ENCODE assay signal across 38 cellular contexts in the genomic region with DNA sequence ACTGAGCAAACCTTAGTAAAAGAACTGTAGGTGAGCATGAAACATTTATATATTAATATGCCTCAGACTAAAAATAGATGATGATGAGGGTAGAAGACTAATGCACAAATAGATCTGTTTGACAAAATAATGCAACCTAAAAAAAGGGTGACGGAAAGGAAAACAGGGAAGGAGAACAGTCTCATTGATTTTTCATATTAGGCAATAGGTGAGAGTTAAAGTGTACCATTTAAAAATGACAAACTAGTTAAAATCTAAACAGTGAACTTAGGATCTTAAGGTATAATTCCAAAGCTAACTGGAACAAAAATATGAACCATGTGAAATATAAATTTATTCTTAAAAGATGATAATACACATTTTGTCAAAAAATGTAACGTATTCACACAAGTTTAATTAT.
"Had no signal": no experiment of that assay in that cellular context is flagged by ENCODE, and none has a peak within 500 bp of the region (broad histone marks: within the 10 kb centered on the region; RNA-seq: fewer than 3 reads in every experiment).

No MANE protein-coding gene starts in this region.

- ATAC-seq: activated CD8-positive, alpha-beta T cell treated with anti-CD3 and anti-CD28 coated beads for 36 hours; activated naive CD8-positive, alpha-beta T cell treated with anti-CD3 and anti-CD28 coated beads, Interleukin-2, amount 50 U/mL, for 24 hours; activated T-cell treated with anti-CD3 and anti-CD28 coated beads, Interleukin-2, amount 50 U/mL, for 4 hours; activated T-cell treated with anti-CD3 and anti-CD28 coated beads, Interleukin-2, amount 50 U/mL, for 72 hours; activated T-helper 17 cell treated with anti-CD3 and anti-CD28 coated beads, Interleukin-2, amount 50 U/mL, for 72 hours had no signal

- H3K27me3 Mint-ChIP-seq: activated B cell treated with CpG ODN at 0.5 μM for 24 hours; activated CD4-positive, alpha-beta memory T cell treated with anti-CD3 and anti-CD28 coated beads for 36 hours; activated CD4-positive, alpha-beta T cell treated with anti-CD3 and anti-CD28 coated beads, Interleukin-2, amount 10 ng/mL, durations not matched to agents 24 days and 14 days; activated CD8-positive, alpha-beta T cell treated with anti-CD3 and anti-CD28 coated beads for 36 hours; activated naive CD8-positive, alpha-beta T cell; activated naive CD8-positive, alpha-beta T cell treated with anti-CD3 and anti-CD28 coated beads, Interleukin-2, amount 10 ng/mL, durations not matched to agents 7 days and 5 days; activated naive CD8-positive, alpha-beta T cell treated with anti-CD3 and anti-CD28 coated beads, Interleukin-2, amount 50 U/mL, for 24 hours; activated T-helper 17 cell treated with anti-CD3 and anti-CD28 coated beads, Interleukin-2, amount 50 U/mL, for 72 hours; brain; central memory CD8-positive, alpha-beta T cell had no signal

- H3K4me3 ChIP-seq: ascending aorta, cardiac muscle cell had no signal

- DNase-seq: activated B cell treated with CpG ODN at 0.5 μM for 24 hours; activated CD4-positive, alpha-beta memory T cell treated with anti-CD3 and anti-CD28 coated beads for 36 hours; activated CD4-positive, alpha-beta T cell treated with anti-CD3 and anti-CD28 coated beads for 4 hours; activated CD4-positive, alpha-beta T cell treated with anti-CD3 and anti-CD28 coated beads, Interleukin-2, amount 10 ng/mL, durations not matched to agents 24 days and 14 days; activated CD4-positive, alpha-beta T cell treated with anti-CD3 and anti-CD28 coated beads, Interleukin-2, amount 50 U/mL, for 1 hour; activated CD4-positive, alpha-beta T cell treated with anti-CD3 and anti-CD28 coated beads, Interleukin-2, amount 50 U/mL, for 4 hours; activated CD4-positive, CD25-positive, alpha-beta regulatory T cell treated with anti-CD3 and anti-CD28 coated beads, Interleukin-2, amount 50 U/mL, for 72 hours; activated CD8-positive, alpha-beta memory T cell treated with anti-CD3 and anti-CD28 coated beads, Interleukin-2, amount 50 U/mL, for 4 hours; activated CD8-positive, alpha-beta T cell treated with anti-CD3 and anti-CD28 coated beads for 36 hours; activated effector memory CD4-positive, alpha-beta T cell treated with anti-CD3 and anti-CD28 coated beads, Interleukin-2, amount 50 U/mL, for 16 hours; activated gamma-delta T cell treated with Interleukin-2 at 50 U/mL for 16 hours; activated naive CD4-positive, alpha-beta T cell; activated naive CD4-positive, alpha-beta T cell treated with anti-CD3 and anti-CD28 coated beads for 36 hours; activated naive CD4-positive, alpha-beta T cell treated with anti-CD3 and anti-CD28 coated beads, Interleukin-2, amount 50 U/mL, for 16 hours; activated naive CD8-positive, alpha-beta T cell treated with anti-CD3 and anti-CD28 coated beads, Interleukin-2, amount 10 ng/mL, durations not matched to agents 7 days and 5 days; activated naive CD8-positive, alpha-beta T cell treated with anti-CD3 and anti-CD28 coated beads, Interleukin-2, amount 50 U/mL, for 24 hours; activated T-cell treated with anti-CD3 and anti-CD28 coated beads for 4 hours; activated T-cell treated with anti-CD3 and anti-CD28 coated beads, Interleukin-2, amount 50 U/mL, for 1 hour; activated T-cell treated with anti-CD3 and anti-CD28 coated beads, Interleukin-2, amount 50 U/mL, for 4 hours; activated T-cell treated with anti-CD3 and anti-CD28 coated beads, Interleukin-2, amount 50 U/mL, for 72 hours; amygdala; anterior cingulate cortex; caudate nucleus; cerebellar nuclear complex; T-helper 2 cell; T-helper 9 cell had no signal

- H3K9me3 ChIP-seq: ascending aorta had no signal

- H3K27ac Mint-ChIP-seq: activated B cell treated with CpG ODN at 0.5 μM for 24 hours; activated CD4-positive, alpha-beta memory T cell treated with anti-CD3 and anti-CD28 coated beads for 36 hours; activated CD4-positive, alpha-beta T cell treated with anti-CD3 and anti-CD28 coated beads, Interleukin-2, amount 10 ng/mL, durations not matched to agents 24 days and 14 days; activated CD8-positive, alpha-beta T cell treated with anti-CD3 and anti-CD28 coated beads for 36 hours; activated naive CD4-positive, alpha-beta T cell treated with anti-CD3 and anti-CD28 coated beads for 36 hours; activated naive CD8-positive, alpha-beta T cell; activated naive CD8-positive, alpha-beta T cell treated with anti-CD3 and anti-CD28 coated beads, Interleukin-2, amount 10 ng/mL, durations not matched to agents 7 days and 5 days; activated naive CD8-positive, alpha-beta T cell treated with anti-CD3 and anti-CD28 coated beads, Interleukin-2, amount 50 U/mL, for 24 hours; activated T-cell treated with anti-CD3 and anti-CD28 coated beads, Interleukin-2, amount 50 U/mL, for 72 hours; activated T-helper 1 cell treated with anti-CD3 and anti-CD28 coated beads, Interleukin-12 subunit alpha, Interleukin-12 subunit beta, Interleukin-2, Interleukin-4 antibody, amounts not matched to agents 30 ng/mL and 10 ng/mL and 1 ng/mL, durations not matched to agents 14 hours and 24 hours and 36 hours; activated T-helper 17 cell treated with anti-CD3 and anti-CD28 coated beads, Interleukin-2, amount 50 U/mL, for 72 hours; brain; T-helper 1 cell treated with Interleukin-12 subunit alpha and Interleukin-12 subunit beta and Interleukin-4 antibody, amounts not matched to agents 30 μg/mL and 1 μg/mL, for 36 hours; T-helper 2 cell treated with Interferon-gamma antibody and Interleukin-4, amounts not matched to agents 5 μg/mL and 100 μg/mL, for 36 hours had no signal

- H3K27me3 ChIP-seq: ascending aorta, cardiac muscle cell had no signal

- H3K9me3 Mint-ChIP-seq: activated B cell treated with CpG ODN at 0.5 μM for 24 hours; activated CD4-positive, alpha-beta T cell treated with anti-CD3 and anti-CD28 coated beads, Interleukin-2, amount 10 ng/mL, durations not matched to agents 24 days and 14 days; activated CD8-positive, alpha-beta T cell treated with anti-CD3 and anti-CD28 coated beads for 36 hours; activated naive CD8-positive, alpha-beta T cell treated with anti-CD3 and anti-CD28 coated beads, Interleukin-2, amount 10 ng/mL, durations not matched to agents 7 days and 5 days; activated naive CD8-positive, alpha-beta T cell treated with anti-CD3 and anti-CD28 coated beads, Interleukin-2, amount 50 U/mL, for 24 hours; activated T-cell treated with anti-CD3 and anti-CD28 coated beads, Interleukin-2, amount 50 U/mL, for 4 hours; activated T-helper 1 cell treated with anti-CD3 and anti-CD28 coated beads, Interleukin-12 subunit alpha, Interleukin-12 subunit beta, Interleukin-2, Interleukin-4 antibody, amounts not matched to agents 30 ng/mL and 10 ng/mL and 1 ng/mL, durations not matched to agents 14 hours and 24 hours and 36 hours; brain; T-helper 1 cell treated with Interleukin-12 subunit alpha and Interleukin-12 subunit beta and Interleukin-4 antibody, amounts not matched to agents 30 μg/mL and 1 μg/mL, for 36 hours had no signal

- FAIRE-seq: bronchial epithelial cell, TTC549 had no signal

- H3K4me1 Mint-ChIP-seq: activated B cell treated with CpG ODN at 0.5 μM for 24 hours; activated CD4-positive, alpha-beta T cell treated with anti-CD3 and anti-CD28 coated beads, Interleukin-2, amount 10 ng/mL, durations not matched to agents 24 days and 14 days; activated naive CD8-positive, alpha-beta T cell treated with anti-CD3 and anti-CD28 coated beads, Interleukin-2, amount 10 ng/mL, durations not matched to agents 7 days and 5 days; activated naive CD8-positive, alpha-beta T cell treated with anti-CD3 and anti-CD28 coated beads, Interleukin-2, amount 50 U/mL, for 24 hours; activated T-helper 17 cell treated with anti-CD3 and anti-CD28 coated beads, Interleukin-2, amount 50 U/mL, for 72 hours; brain; central memory CD8-positive, alpha-beta T cell had no signal

- H3K4me3 Mint-ChIP-seq: activated B cell treated with CpG ODN at 0.5 μM for 24 hours; activated CD4-positive, alpha-beta memory T cell treated with anti-CD3 and anti-CD28 coated beads for 36 hours; activated CD4-positive, alpha-beta T cell treated with anti-CD3 and anti-CD28 coated beads, Interleukin-2, amount 10 ng/mL, durations not matched to agents 24 days and 14 days; activated CD8-positive, alpha-beta T cell treated with anti-CD3 and anti-CD28 coated beads for 36 hours; activated naive CD4-positive, alpha-beta T cell treated with anti-CD3 and anti-CD28 coated beads for 36 hours; activated naive CD8-positive, alpha-beta T cell; activated naive CD8-positive, alpha-beta T cell treated with anti-CD3 and anti-CD28 coated beads, Interleukin-2, amount 10 ng/mL, durations not matched to agents 7 days and 5 days; activated naive CD8-positive, alpha-beta T cell treated with anti-CD3 and anti-CD28 coated beads, Interleukin-2, amount 50 U/mL, for 24 hours; activated T-cell treated with anti-CD3 and anti-CD28 coated beads, Interleukin-2, amount 50 U/mL, for 4 hours; activated T-cell treated with anti-CD3 and anti-CD28 coated beads, Interleukin-2, amount 50 U/mL, for 72 hours; activated T-helper 1 cell treated with anti-CD3 and anti-CD28 coated beads, Interleukin-12 subunit alpha, Interleukin-12 subunit beta, Interleukin-2, Interleukin-4 antibody, amounts not matched to agents 30 ng/mL and 10 ng/mL and 1 ng/mL, durations not matched to agents 14 hours and 24 hours and 36 hours; activated T-helper 17 cell treated with anti-CD3 and anti-CD28 coated beads, Interleukin-2, amount 50 U/mL, for 72 hours; brain; central memory CD8-positive, alpha-beta T cell; T-helper 1 cell treated with Interleukin-12 subunit alpha and Interleukin-12 subunit beta and Interleukin-4 antibody, amounts not matched to agents 30 μg/mL and 1 μg/mL, for 36 hours; T-helper 2 cell treated with Interferon-gamma antibody and Interleukin-4, amounts not matched to agents 5 μg/mL and 100 μg/mL, for 36 hours had no signal

- H3K4me1 ChIP-seq: ascending aorta had no signal

- H3K36me3 Mint-ChIP-seq: activated CD4-positive, alpha-beta memory T cell treated with anti-CD3 and anti-CD28 coated beads for 36 hours; activated naive CD8-positive, alpha-beta T cell; activated naive CD8-positive, alpha-beta T cell treated with anti-CD3 and anti-CD28 coated beads, Interleukin-2, amount 10 ng/mL, durations not matched to agents 7 days and 5 days; brain had no signal

- H3K36me3 ChIP-seq: ascending aorta, cardiac muscle cell had no signal

- H3K27ac ChIP-seq: ascending aorta, cardiac muscle cell, VCaP had no signal
